ENCODE assay signal across 9 cellular contexts in genomic region chr1:202023033-202023433, GRCh38. TPM values are rescaled to one million over a fixed set of nuclear protein-coding genes. Genes with fewer than 3 reads are reported as not detected.
DNase-seq lines count a peak whose midpoint lies in the region; ATAC-seq and TF ChIP-seq lines count a peak whose summit lies in the region.
"Had no signal": no experiment of that assay in that cellular context is flagged by ENCODE, and none has a peak within 500 bp of the region (broad histone marks: within the 10 kb centered on the region; RNA-seq: fewer than 3 reads in every experiment).

No MANE protein-coding gene starts in this region.

- H3K4me1 ChIP-seq in PC-9 (replicated peaks; ENCODE audit: insufficient read depth), result peaks cover 65% of the 10 kb centered on the region

- H3K27ac ChIP-seq in 22Rv1 (peak overlapping the region; percentile 77), PC-9 (peak overlapping the region; percentile 85)
- H3K27ac ChIP-seq: ovary had no signal

- ATAC-seq in HG03565 (IDR thresholded peaks at IDR 0.05; ENCODE audit: unreplicated experiment) (no peak), GM21381 (IDR thresholded peaks at IDR 0.05; ENCODE audit: unreplicated experiment) (no peak)

- H3K27me3 ChIP-seq in PC-9 (ENCODE audit: insufficient read depth, low read depth), result no peaks in the 10 kb centered on the region
- H3K27me3 ChIP-seq: ovary had no signal

- intact Hi-C loops in PC-9 (cut with micrococcal nuclease; ENCODE audit: unreplicated experiment), result loop anchor here (1.0 to 2.0 kb wide), 5 partner anchors 11 to 83 kb away; no protein-coding TSS in a partner anchor

- POLR2A ChIA-PET in PC-9 (lab: Charles Lee; ENCODE audit: unreplicated experiment), result interaction anchor here (0.6 to 1.7 kb wide), 11 partner anchors 10 to 90 kb away, joined by 3 to 24 read pairs (median 4); partner anchors contain the start of gene ELF3

- peak; percentile 64 for DNase-seq in NCI-H1105 (lab: John Stamatoyannopoulos, UW)
- DNase-seq in PC-9, result peak; percentile 93 to 97
- peak; percentile 96 for DNase-seq in kidney tubule cell (ENCODE audit: low spot score)
- no peak for DNase-seq in activated CD4-positive, alpha-beta T cell treated with anti-CD3 and anti-CD28 coated beads, Interleukin-2, amount 50 U/mL, for 1 hour
- DNase-seq in Kasumi-1 (lab: John Stamatoyannopoulos, UW), result no peak
- DNase-seq: ovary had no signal

- no peaks in the 10 kb centered on the region for H3K36me3 ChIP-seq in PC-9 (ENCODE audit: low read depth)
- H3K36me3 ChIP-seq: ovary had no signal

- no peak overlapping the region for H2AFZ ChIP-seq in PC-9

- TF ChIP-seq CTCF in 22Rv1 (IDR thresholded peaks at IDR 0.05) (no peak), PC-9 (conservative IDR thresholded peaks at IDR 0.05) (no peak)

- no peaks in the 10 kb centered on the region for H3K9me2 ChIP-seq in PC-9 (ENCODE audit: insufficient read depth)

- no peaks in the 10 kb centered on the region for H4K20me1 ChIP-seq in PC-9 (ENCODE audit: insufficient read depth)

- 0 out of 2 replicates have a peak, but pooled peaks cover 6% of the 10 kb centered on the region for H3K79me2 ChIP-seq in PC-9 (ENCODE audit: low read depth)

- CTCF ChIA-PET in PC-9 (lab: Charles Lee), result interaction anchor here (0.9 kb wide), 1 partner anchor 13 kb away, joined by 3 read pairs; the partner anchor contains the start of gene ELF3

- no peaks in the 10 kb centered on the region for H3K9me3 ChIP-seq in PC-9 (ENCODE audit: insufficient read depth, low read depth)
- H3K9me3 ChIP-seq: ovary had no signal

- peaks cover 40% of the 10 kb centered on the region for H3F3A ChIP-seq in PC-9 (ENCODE audit: insufficient read depth, low read depth)

- no peak overlapping the region for H3K4me3 ChIP-seq in PC-9
- H3K4me3 ChIP-seq: ovary had no signal

- H3K4me2 ChIP-seq in PC-9, result peak overlapping the region; percentile 60

- no TSS peak for BruUV-seq in PC-9 (replicated peaks; lab: Mats Ljungman, UMichigan)

RNA-seq across cellular contexts. Expression of gene ELF3, which starts 12.6 kb away (rescaled TPM):
- total RNA-seq in PC-9 (2021), result 295 and 318 TPM in 2 replicates

RNA-seq across cellular contexts. Expression of gene RNPEP, which starts 40.6 kb away (rescaled TPM):
- total RNA-seq in PC-9 (2021), result 108 and 123 TPM in 2 replicates

Comparison
In these comparisons a context has a peak if more than half of its experiments do, and no peak if none do; other contexts are left out.
1. DNase-seq: peak in NCI-H1105 (single experiment), PC-9 (2 of 2) and kidney tubule cell (single experiment); none in activated CD4-positive, alpha-beta T cell treated with anti-CD3 and anti-CD28 coated beads, Interleukin-2, amount 50 U/mL, for 1 hour (single experiment) and Kasumi-1 (0 of 2).